In the genomic region with DNA sequence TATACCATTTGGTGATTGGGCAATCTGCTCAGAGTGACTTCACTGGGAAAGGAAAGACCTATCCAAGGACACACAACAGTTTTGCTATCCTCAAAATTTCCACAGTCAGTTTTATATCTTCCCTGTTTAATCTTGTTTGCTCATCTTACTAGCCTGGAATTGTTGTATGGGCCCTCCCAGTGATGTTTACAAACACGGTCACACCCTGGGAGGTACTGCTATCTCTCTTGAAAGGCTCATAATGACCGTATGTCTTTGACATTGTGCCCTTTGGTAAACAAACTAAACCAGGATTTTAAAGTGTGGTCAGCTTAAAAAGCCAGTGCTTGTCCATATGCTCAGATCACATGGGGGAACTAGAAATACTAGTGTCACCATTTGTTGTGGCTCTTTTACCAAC, we compare ENCODE assay signal across 25 cellular contexts.
"Had no signal": no experiment of that assay in that cellular context is flagged by ENCODE, and none has a peak within 500 bp of the region (broad histone marks: within the 10 kb centered on the region; RNA-seq: fewer than 3 reads in every experiment).

No MANE protein-coding gene starts in this region.

- H3K36me3 Mint-ChIP-seq: activated CD8-positive, alpha-beta memory T cell treated with anti-CD3 and anti-CD28 coated beads, Interleukin-2, amount 10 ng/mL, durations not matched to agents 7 days and 5 days; natural killer cell; stimulated activated naive B cell treated with anti-CD40 and anti-IgM and Interleukin-4, amounts not matched to agents 10 μg/mL and 1 μg/mL and 100 μg/mL, for 72 hours; type B pancreatic cell had no signal

- H3K27me3 Mint-ChIP-seq: activated B cell treated with CpG ODN at 0.5 μM for 24 hours; activated CD8-positive, alpha-beta memory T cell treated with anti-CD3 and anti-CD28 coated beads, Interleukin-2, amount 10 ng/mL, durations not matched to agents 7 days and 5 days; activated CD8-positive, alpha-beta T cell treated with anti-CD3 and anti-CD28 coated beads for 36 hours; activated T-helper 17 cell treated with anti-CD3 and anti-CD28 coated beads, Interleukin-2, amount 50 U/mL, for 72 hours; dendritic cell treated with granulocyte-macrophage colony-stimulating factor and Interleukin-4, amounts not matched to agents 40 ng/mL and 50 ng/mL, for 4 days; stimulated activated naive B cell treated with anti-CD40 and anti-IgM and Interleukin-4, amounts not matched to agents 10 μg/mL and 1 μg/mL and 100 μg/mL, for 72 hours; type B pancreatic cell had no signal

- ATAC-seq: activated CD8-positive, alpha-beta memory T cell treated with anti-CD3 and anti-CD28 coated beads, Interleukin-2, amount 10 ng/mL, durations not matched to agents 7 days and 5 days; activated CD8-positive, alpha-beta T cell treated with anti-CD3 and anti-CD28 coated beads for 36 hours; activated naive CD4-positive, alpha-beta T cell treated with anti-CD3 and anti-CD28 coated beads, Interleukin-2, amount 50 U/mL, for 72 hours; activated T-helper 17 cell treated with anti-CD3 and anti-CD28 coated beads, Interleukin-2, amount 50 U/mL, for 72 hours; esophagus mucosa; natural killer cell; stimulated activated naive B cell treated with anti-CD40 and anti-IgM and Interleukin-4, amounts not matched to agents 10 μg/mL and 1 μg/mL and 100 μg/mL, for 72 hours had no signal

- H2AFZ ChIP-seq: hepatocyte had no signal

- DNase-seq: activated B cell treated with CpG ODN at 0.5 μM for 24 hours; activated CD4-positive, alpha-beta T cell treated with anti-CD3 and anti-CD28 coated beads for 4 hours; activated CD8-positive, alpha-beta memory T cell treated with anti-CD3 and anti-CD28 coated beads, Interleukin-2, amount 10 ng/mL, durations not matched to agents 7 days and 5 days; activated CD8-positive, alpha-beta T cell treated with anti-CD3 and anti-CD28 coated beads for 36 hours; aorta; brain microvascular endothelial cell; caudate nucleus; effector CD8-positive, alpha-beta T cell; glutamatergic neuron; left ventricle myocardium inferior; midbrain; natural killer cell; sigmoid colon; stimulated activated CD4-positive, alpha-beta T cell treated with anti-CD3 and anti-CD28 coated beads, Interleukin-2, amount 100 ng/mL, for 48 hours; stimulated activated CD8-positive, alpha-beta memory T cell treated with anti-CD3 and anti-CD28 coated beads, Interleukin-4, amount 100 ng/mL, for 48 hours; stimulated activated naive B cell treated with anti-CD40 and anti-IgM and Interleukin-4, amounts not matched to agents 10 μg/mL and 1 μg/mL and 100 μg/mL, for 72 hours; T1000; testis had no signal

- H3K4me3 ChIP-seq: hepatocyte, left ventricle myocardium inferior, sigmoid colon, testis, vagina had no signal

- H3K27ac ChIP-seq: brain microvascular endothelial cell, hepatocyte, left ventricle myocardium inferior, sigmoid colon, testis, vagina had no signal

- H3K4me1 ChIP-seq: left ventricle myocardium inferior, sigmoid colon, testis, vagina had no signal

- H3K4me1 Mint-ChIP-seq: activated B cell treated with CpG ODN at 0.5 μM for 24 hours; activated CD8-positive, alpha-beta memory T cell treated with anti-CD3 and anti-CD28 coated beads, Interleukin-2, amount 10 ng/mL, durations not matched to agents 7 days and 5 days; activated T-helper 17 cell treated with anti-CD3 and anti-CD28 coated beads, Interleukin-2, amount 50 U/mL, for 72 hours; natural killer cell; stimulated activated naive B cell treated with anti-CD40 and anti-IgM and Interleukin-4, amounts not matched to agents 10 μg/mL and 1 μg/mL and 100 μg/mL, for 72 hours had no signal

- H3K4me3 Mint-ChIP-seq: activated B cell treated with CpG ODN at 0.5 μM for 24 hours; activated CD8-positive, alpha-beta memory T cell treated with anti-CD3 and anti-CD28 coated beads, Interleukin-2, amount 10 ng/mL, durations not matched to agents 7 days and 5 days; activated CD8-positive, alpha-beta T cell treated with anti-CD3 and anti-CD28 coated beads for 36 hours; activated T-helper 17 cell treated with anti-CD3 and anti-CD28 coated beads, Interleukin-2, amount 50 U/mL, for 72 hours; dendritic cell treated with granulocyte-macrophage colony-stimulating factor and Interleukin-4, amounts not matched to agents 40 ng/mL and 50 ng/mL, for 4 days; natural killer cell; stimulated activated naive B cell treated with anti-CD40 and anti-IgM and Interleukin-4, amounts not matched to agents 10 μg/mL and 1 μg/mL and 100 μg/mL, for 72 hours; type B pancreatic cell had no signal

- H3K4me2 ChIP-seq: hepatocyte had no signal

- H3K9me3 ChIP-seq: left ventricle myocardium inferior, sigmoid colon, testis, vagina had no signal

- H3K36me3 ChIP-seq: brain microvascular endothelial cell, left ventricle myocardium inferior, sigmoid colon, vagina had no signal

- H3K27me3 ChIP-seq: brain microvascular endothelial cell, hepatocyte, sigmoid colon, testis, vagina had no signal
